8 cellular contexts compared by ENCODE assay signal in the genomic region with DNA sequence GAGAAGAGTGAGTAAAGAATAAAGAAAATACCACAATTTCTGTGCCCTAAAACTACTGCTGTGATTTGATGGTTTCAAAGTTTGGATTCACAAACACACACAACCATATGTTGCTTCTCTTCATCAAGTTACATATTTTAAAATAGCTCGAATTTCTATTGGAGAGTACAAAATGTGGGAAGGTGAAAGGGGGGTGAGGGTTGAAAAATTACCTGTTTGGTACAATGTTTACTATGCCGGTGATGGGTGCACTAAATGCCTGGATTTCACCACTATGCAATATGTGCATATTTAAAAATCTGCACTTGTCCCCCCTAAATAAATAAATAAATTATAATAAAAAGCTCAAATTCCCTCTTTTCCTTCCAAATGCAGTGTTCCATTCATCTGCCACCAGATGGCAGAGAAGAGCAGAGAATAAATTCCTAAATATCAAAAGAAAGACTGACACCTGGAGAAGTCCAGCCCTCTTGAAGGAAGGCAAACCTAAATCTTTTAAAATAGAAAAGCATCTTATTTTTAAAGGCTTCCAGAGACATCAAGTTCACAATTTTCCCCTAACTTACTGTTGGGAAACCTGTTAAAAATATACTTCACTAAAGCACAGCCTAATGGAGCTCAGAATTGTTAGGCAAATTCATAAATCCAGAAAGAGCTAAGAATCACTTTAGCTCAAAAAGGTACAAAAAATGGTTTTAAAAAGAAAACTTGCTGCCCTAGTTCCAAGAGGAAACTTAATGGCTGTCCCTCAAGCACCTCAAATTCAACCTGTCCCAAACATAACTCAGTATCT. TPM values are rescaled to one million over a fixed set of nuclear protein-coding genes. Genes with fewer than 3 reads are reported as not detected.
DNase-seq lines count a peak whose midpoint lies in the region; ATAC-seq, FAIRE-seq and TF ChIP-seq lines count a peak whose summit lies in the region.

No MANE protein-coding gene starts in this region.

- no peak overlapping the region for H3K27ac Mint-ChIP-seq in effector memory CD8-positive, alpha-beta T cell

- H3K18ac ChIP-seq in neuronal stem cell (ENCODE audit: low read length), result no peak overlapping the region

- peaks cover 0 to 9% of the 10 kb centered on the region in 2 donors for H3K27me3 Mint-ChIP-seq in effector memory CD8-positive, alpha-beta T cell

- no peak overlapping the region for H4K91ac ChIP-seq in neuronal stem cell (ENCODE audit: low read depth, low read length, poor library complexity)

- no peaks in the 10 kb centered on the region for H4K20me1 ChIP-seq in OCI-LY3 (ENCODE audit: insufficient read depth, low read length)

- H3K9me3 Mint-ChIP-seq in effector memory CD8-positive, alpha-beta T cell, result no peaks in the 10 kb centered on the region

- H2BK15ac ChIP-seq in neuronal stem cell (ENCODE audit: low read length), result no peak overlapping the region

- no peak overlapping the region for H2AK5ac ChIP-seq in neuronal stem cell (ENCODE audit: low read depth, low read length)

- FAIRE-seq in GM19239 (lab: Jason Lieb, UNC) (peak; percentile 88), endometrium (lab: Jason Lieb, UNC) (peak; percentile 77)

- H2BK120ac ChIP-seq in neuronal stem cell (ENCODE audit: low read depth, low read length), result no peak overlapping the region

- no peak overlapping the region for H3K4me3 ChIP-seq in OCI-LY3 (ENCODE audit: low read length)
- no peak overlapping the region for H3K4me3 ChIP-seq in neuronal stem cell (ENCODE audit: low read length in 2 of 2)

- H3K4me1 ChIP-seq in OCI-LY3 (ENCODE audit: low read length) (peaks cover 13% of the 10 kb centered on the region), neuronal stem cell (ENCODE audit: control insufficient read depth in 2 of 2, insufficient read depth in 1 of 2, low read depth in 1 of 2, low read length in 2 of 2) (peaks cover 0 to 12% of the 10 kb centered on the region in 2 donors)

- H2BK12ac ChIP-seq in neuronal stem cell (ENCODE audit: low read length), result no peak overlapping the region

- H3K4me3 Mint-ChIP-seq in effector memory CD8-positive, alpha-beta T cell, result no peak overlapping the region

- H3K4me1 Mint-ChIP-seq in effector memory CD8-positive, alpha-beta T cell (ENCODE audit: low read depth in 2 of 2), result no peaks in the 10 kb centered on the region

- H3K9ac ChIP-seq in OCI-LY3 (ENCODE audit: low read length) (no peak overlapping the region), neuronal stem cell (ENCODE audit: low read depth, low read length, poor library complexity) (no peak overlapping the region)

- no peak overlapping the region for H3K4me2 ChIP-seq in OCI-LY3 (ENCODE audit: low read length)
- H3K4me2 ChIP-seq in neuronal stem cell (ENCODE audit: insufficient read depth, low read length, poor library complexity, severe bottlenecking), result no peak overlapping the region

- H3K9me3 ChIP-seq in OCI-LY3 (ENCODE audit: insufficient read depth, low read length) (no peaks in the 10 kb centered on the region), neuronal stem cell (replicated peaks in 1 of 2; ENCODE audit: control insufficient read depth in 2 of 2, insufficient read depth in 1 of 2, low read depth in 1 of 2, low read length in 2 of 2) (no peaks in the 10 kb centered on the region)

- H3K79me1 ChIP-seq in neuronal stem cell (ENCODE audit: low read depth, low read length), result no peaks in the 10 kb centered on the region

- no peaks in the 10 kb centered on the region for H3K36me3 Mint-ChIP-seq in effector memory CD8-positive, alpha-beta T cell (ENCODE audit: insufficient read depth)

- H3K36me3 ChIP-seq in OCI-LY3 (replicated peaks; ENCODE audit: low read depth, low read length) (no peaks in the 10 kb centered on the region), neuronal stem cell (replicated peaks in 1 of 2; ENCODE audit: control insufficient read depth in 2 of 2, insufficient read depth in 2 of 2, low read length in 2 of 2) (no peaks in the 10 kb centered on the region)

- H4K8ac ChIP-seq in neuronal stem cell (ENCODE audit: low read depth, low read length), result no peak overlapping the region

- DNase-seq in AG08396 (ENCODE audit: low spot score), result peak; percentile 18
- peak; percentile 13 for DNase-seq in GM19239 (ENCODE audit: insufficient read length, low spot score)
- DNase-seq in neuronal stem cell (ENCODE audit: low spot score), result peak; percentile 49
- DNase-seq in effector memory CD8-positive, alpha-beta T cell, result no peak

- TF ChIP-seq CTCF in OCI-LY3 (IDR thresholded peaks at IDR 0.05; ENCODE audit: low read depth, low read length), result peak; percentile 56

- no peak overlapping the region for H3K27ac ChIP-seq in OCI-LY3 (ENCODE audit: low read length)
- no peak overlapping the region for H3K27ac ChIP-seq in neuronal stem cell (replicated peaks; ENCODE audit: low read length)

- H3K14ac ChIP-seq in neuronal stem cell (ENCODE audit: low read length), result no peak overlapping the region

- H2AFZ ChIP-seq in OCI-LY3 (ENCODE audit: low read depth, low read length), result no peak overlapping the region
- no peak overlapping the region for H2AFZ ChIP-seq in neuronal stem cell (ENCODE audit: low read length)

- no peak overlapping the region for H3K23ac ChIP-seq in neuronal stem cell (ENCODE audit: low read depth, low read length, poor library complexity)

- WGBS in neuronal stem cell (ENCODE audit: extremely low coverage in 2 of 2, insufficient read length in 2 of 2, insufficient replicate concordance in 1 of 2), 2 donors, result no CpG with 5 or more reads among the region's 2 CpGs

- H3K27me3 ChIP-seq in OCI-LY3 (ENCODE audit: low read depth, low read length) (no peaks in the 10 kb centered on the region), neuronal stem cell (ENCODE audit: control insufficient read depth in 3 of 3, insufficient read depth in 3 of 3, low read depth in 1 of 3, low read length in 3 of 3) (peaks cover 0 to 24% (median under 1%) of the 10 kb centered on the region in 3 experiments)

- H2BK5ac ChIP-seq in neuronal stem cell (ENCODE audit: low read length), result no peak overlapping the region

- H3K79me2 ChIP-seq in OCI-LY3 (ENCODE audit: low read length), result no peaks in the 10 kb centered on the region

- ATAC-seq in GM19467 (IDR thresholded peaks at IDR 0.05; ENCODE audit: unreplicated experiment) (no peak), HG03159 (IDR thresholded peaks at IDR 0.05; ENCODE audit: unreplicated experiment) (no peak)
- ATAC-seq in effector memory CD8-positive, alpha-beta T cell (replicated peaks), result no peak

- H3K4ac ChIP-seq in neuronal stem cell (ENCODE audit: low read length), result no peak overlapping the region

RNA-seq across cellular contexts. Expression of a gene that starts 24.8 kb away (rescaled TPM):
- polyA plus RNA-seq in neuronal stem cell (2013, experiment 1 of 2), result 74.7 TPM
- polyA plus RNA-seq in neuronal stem cell (2013, experiment 2 of 2), result 76.6 TPM

RNA-seq across cellular contexts. Expression of a gene that starts 43.1 kb away (rescaled TPM):
- polyA plus RNA-seq in neuronal stem cell (2013, experiment 1 of 2), result 6.4 TPM
- 6.8 TPM for polyA plus RNA-seq in neuronal stem cell (2013, experiment 2 of 2)

Comparison
In these comparisons a context has a peak if more than half of its experiments do, and no peak if none do; other contexts are left out.
1. DNase-seq: peak in AG08396 (single experiment), GM19239 (single experiment) and neuronal stem cell (single experiment); none in effector memory CD8-positive, alpha-beta T cell (0 of 3).